23 cellular contexts compared by ENCODE assay signal in the genomic region with DNA sequence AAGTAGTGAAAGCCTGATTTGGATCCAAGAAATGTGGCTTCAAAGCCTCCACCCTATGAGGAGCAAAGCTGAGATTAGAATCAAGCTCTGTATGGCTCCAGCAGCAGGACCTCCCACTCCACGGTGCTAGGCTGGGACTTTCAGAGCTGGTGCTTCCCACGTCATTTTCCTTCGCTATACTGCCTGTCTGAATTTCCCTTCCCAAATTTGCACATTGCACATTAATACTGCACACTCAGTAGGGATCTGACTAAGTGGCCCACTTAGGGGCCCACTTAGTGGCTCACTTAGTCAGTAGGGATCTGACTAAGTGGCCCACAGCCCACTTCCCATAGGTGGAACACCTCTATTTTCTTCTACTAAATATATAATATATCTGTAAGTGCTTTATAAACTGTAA.
"Had no signal": no experiment of that assay in that cellular context is flagged by ENCODE, and none has a peak within 500 bp of the region (broad histone marks: within the 10 kb centered on the region; RNA-seq: fewer than 3 reads in every experiment).

No MANE protein-coding gene starts in this region.

- H3K27me3 ChIP-seq: colonic mucosa had no signal

- H3K27ac ChIP-seq: adrenal gland, colonic mucosa, SK-N-MC, WERI-Rb-1 had no signal

- ATAC-seq: activated CD8-positive, alpha-beta T cell treated with anti-CD3 and anti-CD28 coated beads, Interleukin-2, amount 10 ng/mL, durations not matched to agents 7 days and 5 days; Right ventricle myocardium inferior had no signal

- H3K36me3 ChIP-seq: adrenal gland, colonic mucosa, WERI-Rb-1 had no signal

- DNase-seq: activated CD4-positive, alpha-beta T cell treated with anti-CD3 and anti-CD28 coated beads for 4 hours; activated CD4-positive, alpha-beta T cell treated with anti-CD3 and anti-CD28 coated beads, Interleukin-2, amount 50 U/mL, for 4 hours; activated CD8-positive, alpha-beta memory T cell treated with anti-CD3 and anti-CD28 coated beads, Interleukin-2, amount 50 U/mL, for 48 hours; activated CD8-positive, alpha-beta T cell treated with anti-CD3 and anti-CD28 coated beads, Interleukin-2, amount 10 ng/mL, durations not matched to agents 7 days and 5 days; activated effector memory CD4-positive, alpha-beta T cell treated with Interleukin-2 at 50 U/mL for 16 hours; activated naive CD4-positive, alpha-beta T cell; activated T-cell treated with anti-CD3 and anti-CD28 coated beads, Interleukin-2, amount 50 U/mL, for 1 hour; adrenal gland; anterior cingulate cortex; cerebellar nuclear complex; colonic mucosa; NCI-H1092; NCI-H1417; NCI-H1930; NCI-H2171; NCI-H226; NCI-H510A; NCI-H526 treated with DMSO at 0.1 percent for 48 hours; NCI-H82; T-helper 1 cell; WERI-Rb-1 had no signal

- H3K4me3 ChIP-seq: adrenal gland, colonic mucosa, SK-N-MC had no signal

- H3K9me3 ChIP-seq: adrenal gland, colonic mucosa had no signal

- H3K4me1 ChIP-seq: adrenal gland, colonic mucosa had no signal
